Comparison of ENCODE assay signal across 7 cellular contexts in the genomic region with DNA sequence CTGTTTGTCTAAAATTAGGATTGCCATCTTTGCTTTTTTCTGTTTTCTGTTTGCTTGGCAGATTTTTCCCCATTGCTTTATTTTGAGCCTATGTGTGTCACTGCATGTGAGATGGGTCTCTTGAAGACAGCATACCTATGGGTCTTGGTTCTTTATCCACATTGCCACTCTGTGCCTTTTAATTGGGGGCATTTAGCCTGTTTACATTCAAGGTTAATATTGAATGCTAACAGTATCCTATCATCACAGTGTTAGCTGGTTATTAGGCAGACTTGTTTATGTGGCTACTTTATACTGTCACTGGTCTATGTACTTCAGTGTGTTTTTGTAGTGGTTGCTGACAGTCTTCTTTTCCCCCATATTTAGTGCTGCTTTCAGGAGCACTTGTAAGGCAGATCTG.
"Had no signal": no experiment of that assay in that cellular context is flagged by ENCODE, and none has a peak within 500 bp of the region (broad histone marks: within the 10 kb centered on the region; RNA-seq: fewer than 3 reads in every experiment).

No MANE protein-coding gene starts in this region.

- FAIRE-seq: G401.6, GM12878, GM12891, GM18507, GM19239 had no signal

- DNase-seq: GDM1, GF-D8 had no signal

- H3K4me3 ChIP-seq: GM12878 had no signal
